In genomic region chr12:69290545-69291277, GRCh38 we compare ENCODE assay signal across 8 cellular contexts. TPM values are rescaled to one million over a fixed set of nuclear protein-coding genes. Genes with fewer than 3 reads are reported as not detected.
DNase-seq lines count a peak whose midpoint lies in the region; ATAC-seq and TF ChIP-seq lines count a peak whose summit lies in the region.

No MANE protein-coding gene starts in this region.

- H3K4me1 Mint-ChIP-seq in naive thymus-derived CD8-positive, alpha-beta T cell: peaks cover 5 to 20% (median 8%) of the 10 kb centered on the region in 4 donors
- H3K4me1 Mint-ChIP-seq in stimulated activated memory B cell treated with anti-CD40 and anti-IgM and Interleukin-4, amounts not matched to agents 10 μg/mL and 1 μg/mL and 100 μg/mL, for 72 hours: peaks cover 6% of the 10 kb centered on the region

- peaks cover 2 to 26% (median 6%) of the 10 kb centered on the region in 5 donors for H3K27me3 Mint-ChIP-seq in naive thymus-derived CD8-positive, alpha-beta T cell
- H3K27me3 Mint-ChIP-seq in stimulated activated memory B cell treated with anti-CD40 and anti-IgM and Interleukin-4, amounts not matched to agents 10 μg/mL and 1 μg/mL and 100 μg/mL, for 72 hours: peaks cover 71% of the 10 kb centered on the region

- H3K36me3 Mint-ChIP-seq in naive thymus-derived CD8-positive, alpha-beta T cell: no peaks in the 10 kb centered on the region
- no peaks in the 10 kb centered on the region for H3K36me3 Mint-ChIP-seq in stimulated activated memory B cell treated with anti-CD40 and anti-IgM and Interleukin-4, amounts not matched to agents 10 μg/mL and 1 μg/mL and 100 μg/mL, for 72 hours

- H3K4me3 ChIP-seq in epithelial cell of proximal tubule (ENCODE audit: low read depth, low read length): no peak overlapping the region

- peak overlapping the region in 1 of 10 donors; percentile 79 for H3K27ac Mint-ChIP-seq in naive thymus-derived CD8-positive, alpha-beta T cell
- H3K27ac Mint-ChIP-seq in stimulated activated memory B cell treated with anti-CD40 and anti-IgM and Interleukin-4, amounts not matched to agents 10 μg/mL and 1 μg/mL and 100 μg/mL, for 72 hours: no peak overlapping the region

- no peaks in the 10 kb centered on the region for H3K9me3 Mint-ChIP-seq in naive thymus-derived CD8-positive, alpha-beta T cell
- H3K9me3 Mint-ChIP-seq in stimulated activated memory B cell treated with anti-CD40 and anti-IgM and Interleukin-4, amounts not matched to agents 10 μg/mL and 1 μg/mL and 100 μg/mL, for 72 hours: no peaks in the 10 kb centered on the region

- ATAC-seq in GM21515 (IDR thresholded peaks at IDR 0.05; ENCODE audit: unreplicated experiment): peak; percentile 100
- ATAC-seq in naive thymus-derived CD8-positive, alpha-beta T cell: peak; percentile 100
- peak; percentile 89 for ATAC-seq in stimulated activated memory B cell treated with anti-CD40 and anti-IgM and Interleukin-4, amounts not matched to agents 10 μg/mL and 1 μg/mL and 100 μg/mL, for 72 hours

- H3K4me3 Mint-ChIP-seq in naive thymus-derived CD8-positive, alpha-beta T cell: peak overlapping the region in 1 of 10 donors; percentile 24
- no peak overlapping the region for H3K4me3 Mint-ChIP-seq in stimulated activated memory B cell treated with anti-CD40 and anti-IgM and Interleukin-4, amounts not matched to agents 10 μg/mL and 1 μg/mL and 100 μg/mL, for 72 hours

- TF ChIP-seq CTCF in epithelial cell of proximal tubule (conservative IDR thresholded peaks at IDR 0.05; ENCODE audit: low read depth, low read length): peak; percentile 97

- DNase-seq in DMS153 (lab: John Stamatoyannopoulos, UW): peak; percentile 56
- peak; percentile 97 for DNase-seq in HT-29 (ENCODE audit: low spot score)
- peak; percentile 86 for DNase-seq in NOMO-1 treated with dmso at 0.1 percent for 144 hours (lab: John Stamatoyannopoulos, UW; ENCODE audit: unreplicated experiment)
- DNase-seq in activated CD8-positive, alpha-beta memory T cell treated with anti-CD3 and anti-CD28 coated beads for 4 hours (ENCODE audit: low read depth in 2 of 2): peak; percentile 52 to 59
- DNase-seq in epithelial cell of proximal tubule (ENCODE audit: low read depth): peak; percentile 16
- DNase-seq in naive thymus-derived CD8-positive, alpha-beta T cell: peak; percentile 59 to 90 (median 76)

- POLR2A ChIA-PET in naive thymus-derived CD8-positive, alpha-beta T cell (lab: Charles Lee): interaction anchor here (0.5 to 1.3 kb wide), 6 partner anchors 40 to 653 kb away, joined by 3 to 20 read pairs (median 4); no protein-coding TSS in a partner anchor

RNA-seq across cellular contexts. Expression of gene CPSF6, which starts 51.3 kb away (rescaled TPM):
- total RNA-seq in HT-29 (2014; rRNA removed; shearing (Covaris generic)): 87.4 and 104 TPM in 2 replicates
- total RNA-seq in epithelial cell of proximal tubule: 19.7 and 40.2 TPM in 2 replicates
- total RNA-seq in naive thymus-derived CD8-positive, alpha-beta T cell: 100 to 1,000 TPM; 113 to 114 TPM
- 10 to 100 TPM; 36.6 to 55.4 (median 46.0) TPM for polyA plus RNA-seq in naive thymus-derived CD8-positive, alpha-beta T cell

RNA-seq across cellular contexts. Expression of gene LYZ, which starts 57.5 kb away (rescaled TPM):
- total RNA-seq in HT-29 (2014; rRNA removed; shearing (Covaris generic)): 1,236 and 1,299 TPM in 2 replicates
- not detected in 2 replicates for total RNA-seq in epithelial cell of proximal tubule
- total RNA-seq in naive thymus-derived CD8-positive, alpha-beta T cell: 1 to 10 TPM; 7.2 to 7.3 TPM
- polyA plus RNA-seq in naive thymus-derived CD8-positive, alpha-beta T cell: 10 to 100 TPM in 1 of 3 donors, 1 to 10 TPM in 1, under 1 TPM in 1; 0.09 to 17.3 (median 5.9) TPM

Comparison
In these comparisons a context has a peak if more than half of its experiments do, and no peak if none do; other contexts are left out.
1. DNase-seq: peak in every context shown above with its lines; median percentile 97 in HT-29; 86 in NOMO-1 treated with dmso at 0.1 percent for 144 hours; 76 in naive thymus-derived CD8-positive, alpha-beta T cell; 56 in DMS153; 56 in activated CD8-positive, alpha-beta memory T cell treated with anti-CD3 and anti-CD28 coated beads for 4 hours; 16 in epithelial cell of proximal tubule.
2. RNA of gene LYZ, which starts 57.5 kb away (total RNA-seq): 1,236 to 1,299 TPM in HT-29; 7.2 to 7.3 TPM in naive thymus-derived CD8-positive, alpha-beta T cell and not detected in epithelial cell of proximal tubule; every median in the first group is over 100 times any median in the second.
3. Peak in every context shown above with its lines, with median percentiles within 50 percentile points of each other: ATAC-seq.